Comparison of ENCODE assay signal across 8 cellular contexts in the genomic region with DNA sequence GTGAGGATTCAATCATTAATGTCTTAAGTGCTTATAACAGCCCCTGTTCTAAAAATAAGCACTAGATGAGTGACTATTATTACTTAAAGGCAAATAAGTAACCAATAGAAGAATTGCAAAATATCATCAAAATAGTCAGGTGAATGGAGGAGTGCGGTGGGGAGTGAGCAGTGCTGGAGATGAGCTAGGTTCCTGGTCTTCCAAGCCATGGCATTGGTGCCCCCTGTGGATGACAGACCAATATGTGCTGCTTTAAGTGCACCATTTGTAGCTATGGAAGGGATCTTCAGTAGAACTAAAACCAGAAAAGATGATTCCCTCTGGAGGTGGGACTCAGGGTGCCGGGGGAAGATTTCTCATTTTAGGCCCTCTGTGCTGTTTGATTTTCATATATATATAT. TPM values are rescaled to one million over a fixed set of nuclear protein-coding genes. Genes with fewer than 3 reads are reported as not detected.
DNase-seq lines count a peak whose midpoint lies in the region; TF ChIP-seq lines count a peak whose summit lies in the region.

No MANE protein-coding gene starts in this region.

- H3K9me2 ChIP-seq in OCI-LY7 (ENCODE audit: insufficient read depth, low read length): no peaks in the 10 kb centered on the region

- peaks cover 22% of the 10 kb centered on the region for H3K4me1 Mint-ChIP-seq in activated naive CD4-positive, alpha-beta T cell treated with anti-CD3 and anti-CD28 coated beads, Interleukin-2, amount 10 ng/mL, durations not matched to agents 7 days and 5 days
- peaks cover 1% of the 10 kb centered on the region for H3K4me1 Mint-ChIP-seq in osteocyte (ENCODE audit: unreplicated experiment)
- peaks cover 5% of the 10 kb centered on the region for H3K4me1 Mint-ChIP-seq in activated T-cell treated with anti-CD3 and anti-CD28 coated beads, Interleukin-2, amount 50 U/mL, for 24 hours (ENCODE audit: low read depth)

- CTCF ChIA-PET in activated naive CD4-positive, alpha-beta T cell treated with anti-CD3 and anti-CD28 coated beads, Interleukin-2, amount 10 ng/mL, durations not matched to agents 7 days and 5 days (lab: Charles Lee): interaction anchor here (0.5 to 1.1 kb wide), 8 partner anchors 30 to 672 kb away, joined by 3 to 8 read pairs (median 3); a partner anchor contains a TSS
- CTCF ChIA-PET in OCI-LY7 (lab: Charles Lee; ENCODE audit: unreplicated experiment): no interaction called here

- no peaks in the 10 kb centered on the region for H3K36me3 Mint-ChIP-seq in activated naive CD4-positive, alpha-beta T cell treated with anti-CD3 and anti-CD28 coated beads, Interleukin-2, amount 10 ng/mL, durations not matched to agents 7 days and 5 days
- H3K36me3 Mint-ChIP-seq in osteocyte (ENCODE audit: unreplicated experiment): no peaks in the 10 kb centered on the region
- no peaks in the 10 kb centered on the region for H3K36me3 Mint-ChIP-seq in activated T-cell treated with anti-CD3 and anti-CD28 coated beads, Interleukin-2, amount 50 U/mL, for 24 hours (ENCODE audit: low read depth)

- BruUV-seq in OCI-LY7 (replicated peaks; lab: Mats Ljungman, UMichigan): no TSS peak

- H3K9me3 Mint-ChIP-seq in activated naive CD4-positive, alpha-beta T cell treated with anti-CD3 and anti-CD28 coated beads, Interleukin-2, amount 10 ng/mL, durations not matched to agents 7 days and 5 days: peaks cover 2% of the 10 kb centered on the region
- H3K9me3 Mint-ChIP-seq in osteocyte (ENCODE audit: unreplicated experiment): no peaks in the 10 kb centered on the region
- no peaks in the 10 kb centered on the region for H3K9me3 Mint-ChIP-seq in activated T-cell treated with anti-CD3 and anti-CD28 coated beads, Interleukin-2, amount 50 U/mL, for 24 hours

- H3K79me2 ChIP-seq in OCI-LY7 (ENCODE audit: insufficient read depth, low read depth, low read length): no peaks in the 10 kb centered on the region

- DNase-seq in activated naive CD4-positive, alpha-beta T cell treated with anti-CD3 and anti-CD28 coated beads, Interleukin-2, amount 10 ng/mL, durations not matched to agents 7 days and 5 days: peak; percentile 53
- no peak for DNase-seq in activated naive CD4-positive, alpha-beta T cell (lab: John Stamatoyannopoulos, UW)
- peak; percentile 31 for DNase-seq in OCI-LY7 (ENCODE audit: low spot score)
- DNase-seq in fibroblast of peridontal ligament (ENCODE audit: extremely low read depth): peak; percentile 65
- peak in 1 of 2 donors; percentile 25 for DNase-seq in tibial nerve (ENCODE audit: low spot score in 2 of 2)
- DNase-seq in osteocyte (ENCODE audit: extremely low spot score, unreplicated experiment): no peak
- DNase-seq in activated T-cell treated with anti-CD3 and anti-CD28 coated beads, Interleukin-2, amount 50 U/mL, for 24 hours: no peak
- DNase-seq in NCI-H2107 (lab: John Stamatoyannopoulos, UW): no peak

- no peak for TF ChIP-seq POLR2A in tibial nerve (IDR thresholded peaks at IDR 0.05)

- no peak for TF ChIP-seq EP300 in tibial nerve (IDR thresholded peaks at IDR 0.05)

- H3K27ac Mint-ChIP-seq in activated naive CD4-positive, alpha-beta T cell treated with anti-CD3 and anti-CD28 coated beads, Interleukin-2, amount 10 ng/mL, durations not matched to agents 7 days and 5 days: no peak overlapping the region
- H3K27ac Mint-ChIP-seq in osteocyte (ENCODE audit: unreplicated experiment): no peak overlapping the region
- no peak overlapping the region for H3K27ac Mint-ChIP-seq in activated T-cell treated with anti-CD3 and anti-CD28 coated beads, Interleukin-2, amount 50 U/mL, for 24 hours

- peaks cover 20% of the 10 kb centered on the region for H3K27me3 Mint-ChIP-seq in activated naive CD4-positive, alpha-beta T cell treated with anti-CD3 and anti-CD28 coated beads, Interleukin-2, amount 10 ng/mL, durations not matched to agents 7 days and 5 days
- H3K27me3 Mint-ChIP-seq in osteocyte (ENCODE audit: unreplicated experiment): no peaks in the 10 kb centered on the region
- no peaks in the 10 kb centered on the region for H3K27me3 Mint-ChIP-seq in activated T-cell treated with anti-CD3 and anti-CD28 coated beads, Interleukin-2, amount 50 U/mL, for 24 hours

- TF ChIP-seq CTCF in OCI-LY7 (conservative IDR thresholded peaks at IDR 0.05; ENCODE audit: low read length): peak; percentile 58
- TF ChIP-seq CTCF in tibial nerve (IDR thresholded peaks at IDR 0.05): peak in 3 of 5 experiments; percentile 5 to 14 (median 9)
- TF ChIP-seq CTCF in osteocyte (IDR thresholded peaks at IDR 0.05): no peak

- no peak overlapping the region for H2AFZ ChIP-seq in OCI-LY7 (ENCODE audit: low read length)

- 70 to 74% methylated on average over 2 of the region's 2 CpGs for WGBS in tibial nerve, 2 donors

- H3K36me3 ChIP-seq in OCI-LY7 (ENCODE audit: insufficient read depth, low read length) (no peaks in the 10 kb centered on the region), tibial nerve (no peaks in the 10 kb centered on the region)

- POLR2A ChIA-PET in OCI-LY7 (lab: Charles Lee): interaction anchor here (0.6 kb wide), 1 partner anchor 99 kb away, joined by 3 read pairs; no protein-coding TSS in a partner anchor

- intact Hi-C loops in OCI-LY7 (cut with micrococcal nuclease; ENCODE audit: unreplicated experiment): no loop called here

- H3K4me3 Mint-ChIP-seq in activated naive CD4-positive, alpha-beta T cell treated with anti-CD3 and anti-CD28 coated beads, Interleukin-2, amount 10 ng/mL, durations not matched to agents 7 days and 5 days: no peak overlapping the region
- H3K4me3 Mint-ChIP-seq in osteocyte (ENCODE audit: unreplicated experiment): no peak overlapping the region
- no peak overlapping the region for H3K4me3 Mint-ChIP-seq in activated T-cell treated with anti-CD3 and anti-CD28 coated beads, Interleukin-2, amount 50 U/mL, for 24 hours

- H3K4me1 ChIP-seq in OCI-LY7 (ENCODE audit: insufficient read depth, low read length, poor library complexity, severe bottlenecking) (no peaks in the 10 kb centered on the region), tibial nerve (no peaks in the 10 kb centered on the region)

- H3K27ac ChIP-seq in OCI-LY7 (ENCODE audit: low read depth, low read length, poor library complexity, severe bottlenecking) (no peak overlapping the region), tibial nerve (no peak overlapping the region)

- H3K9me3 ChIP-seq in OCI-LY7 (ENCODE audit: low read length) (no peaks in the 10 kb centered on the region), tibial nerve (no peaks in the 10 kb centered on the region)

- H3K4me3 ChIP-seq in OCI-LY7 (ENCODE audit: low read depth, low read length, poor library complexity, severe bottlenecking) (no peak overlapping the region), tibial nerve (no peak overlapping the region)

- no peaks in the 10 kb centered on the region for H3K27me3 ChIP-seq in tibial nerve

- H4K20me1 ChIP-seq in OCI-LY7 (ENCODE audit: insufficient read depth, low read length): no peaks in the 10 kb centered on the region

- no peak overlapping the region for H3K4me2 ChIP-seq in OCI-LY7 (ENCODE audit: low read length)

RNA-seq across cellular contexts. Expression of a gene that starts 46.1 kb away (rescaled TPM):
- 6.1 and 6.5 TPM in 2 replicates for total RNA-seq in OCI-LY7 (2014; rRNA removed; shearing (Covaris generic))
- total RNA-seq in OCI-LY7 (2022) (6.3 and 7.9 TPM in 2 replicates), tibial nerve (10 to 100 TPM; 11.7 to 17.9 (median 16.9) TPM), osteocyte (12.1 and 14.2 TPM in 2 replicates)

RNA-seq across cellular contexts. Expression of a gene that starts 50.4 kb away (rescaled TPM):
- 55.9 and 72.4 TPM in 2 replicates for total RNA-seq in OCI-LY7 (2014; rRNA removed; shearing (Covaris generic))
- total RNA-seq in OCI-LY7 (2022) (69.0 and 74.6 TPM in 2 replicates), tibial nerve (1 to 10 TPM in 2 of 4 donors, not detected in 2; 1.8 to 2.0 TPM), osteocyte (3.9 and 4.4 TPM in 2 replicates)

Comparison
In these comparisons a context has a peak if more than half of its experiments do, and no peak if none do; other contexts are left out.
1. DNase-seq: peak in activated naive CD4-positive, alpha-beta T cell treated with anti-CD3 and anti-CD28 coated beads, Interleukin-2, amount 10 ng/mL, durations not matched to agents 7 days and 5 days (single experiment), OCI-LY7 (single experiment) and fibroblast of peridontal ligament (single experiment); none in activated naive CD4-positive, alpha-beta T cell (0 of 4), osteocyte (single experiment), activated T-cell treated with anti-CD3 and anti-CD28 coated beads, Interleukin-2, amount 50 U/mL, for 24 hours (single experiment) and NCI-H2107 (single experiment).
2. RNA of a gene that starts 50.4 kb away (total RNA-seq): 55.9 to 74.6 TPM in OCI-LY7; 3.9 to 4.4 TPM in osteocyte and 1.8 to 2.0 TPM in tibial nerve; every median in the first group is over 10 times any median in the second.